Comparison of ENCODE assay signal across 17 cellular contexts in the genomic region with DNA sequence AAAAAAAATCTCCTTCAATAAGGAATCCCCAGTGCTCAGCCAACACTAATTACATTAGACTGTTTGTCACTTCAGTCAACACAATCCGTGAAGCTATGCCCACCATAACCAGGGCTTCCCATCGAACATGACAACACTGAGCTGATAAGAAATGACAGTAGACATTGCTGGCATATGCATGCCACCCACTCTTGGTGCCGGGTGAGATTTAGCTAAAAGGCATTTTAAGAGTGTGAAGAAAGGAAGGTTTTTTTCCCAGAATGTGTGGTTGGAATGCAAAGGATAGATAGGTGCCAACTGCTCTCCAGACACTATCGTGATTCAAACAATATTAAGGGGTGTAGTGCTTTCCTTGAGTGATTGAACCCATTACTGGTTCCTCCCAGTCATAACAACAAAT.
"Had no signal": no experiment of that assay in that cellular context is flagged by ENCODE, and none has a peak within 500 bp of the region (broad histone marks: within the 10 kb centered on the region; RNA-seq: fewer than 3 reads in every experiment).

No MANE protein-coding gene starts in this region.

- H3K27me3 ChIP-seq: dorsolateral prefrontal cortex, foreskin keratinocyte, gastroesophageal sphincter, heart left ventricle, hepatocyte, left lung had no signal

- H3K4me3 ChIP-seq: coronary artery, dorsolateral prefrontal cortex, gastroesophageal sphincter, heart left ventricle, hepatocyte, left lung, lower lobe of right lung had no signal

- H3K27ac ChIP-seq: coronary artery, dorsolateral prefrontal cortex, foreskin keratinocyte, gastroesophageal sphincter, heart left ventricle, hepatocyte, left lung, lower lobe of right lung had no signal

- H3K79me2 ChIP-seq: hepatocyte had no signal

- H3K36me3 ChIP-seq: gastroesophageal sphincter, heart left ventricle, left lung, lower lobe of right lung had no signal

- H3K4me1 ChIP-seq: foreskin keratinocyte, gastroesophageal sphincter, heart left ventricle, left lung, lower lobe of right lung had no signal

- H3K9me3 ChIP-seq: gastroesophageal sphincter, heart left ventricle, left lung, lower lobe of right lung had no signal

- H3K4me2 ChIP-seq: hepatocyte had no signal

- ATAC-seq: foreskin keratinocyte, gastroesophageal sphincter, heart left ventricle, left cardiac atrium, left lung, left ventricle myocardium superior, lower lobe of right lung had no signal

- DNase-seq: dermis blood vessel endothelial cell; effector CD4-positive, alpha-beta T cell; effector memory CD4-positive, alpha-beta T cell; foreskin keratinocyte; heart left ventricle; hypothalamus; immature natural killer cell; left cardiac atrium; left lung; left ventricle myocardium superior; lower lobe of right lung; mesenchymal stem cell; midbrain had no signal
